Comparison of ENCODE assay signal across 1 cellular context in the genomic region with DNA sequence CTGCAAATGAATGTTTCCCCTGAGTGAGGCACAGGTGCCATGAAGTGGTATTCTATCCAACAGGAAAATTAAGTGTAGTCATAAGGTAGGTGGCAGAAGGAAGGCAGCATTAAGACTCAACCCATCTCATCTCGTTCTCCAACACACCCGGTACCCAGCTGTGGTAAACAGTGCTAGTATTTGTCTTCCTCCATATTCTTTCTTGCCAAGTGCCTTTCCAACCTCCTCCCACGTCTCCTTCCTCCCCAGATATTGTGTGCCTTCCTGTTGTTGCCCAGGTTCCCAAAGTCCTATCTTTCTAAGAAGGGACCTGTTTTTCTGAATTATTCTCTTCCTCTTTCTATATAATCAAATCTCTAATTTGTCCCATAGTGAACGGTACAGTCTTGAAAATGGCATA.
TF ChIP-seq lines count a peak whose summit lies in the region.

No MANE protein-coding gene starts in this region.

TF ChIP-seq in IMR-90, 13 proteins besides CTCF, POLR2A, EP300 and RAD21 (continued from another document):
- TF ChIP-seq, protein P1, sequence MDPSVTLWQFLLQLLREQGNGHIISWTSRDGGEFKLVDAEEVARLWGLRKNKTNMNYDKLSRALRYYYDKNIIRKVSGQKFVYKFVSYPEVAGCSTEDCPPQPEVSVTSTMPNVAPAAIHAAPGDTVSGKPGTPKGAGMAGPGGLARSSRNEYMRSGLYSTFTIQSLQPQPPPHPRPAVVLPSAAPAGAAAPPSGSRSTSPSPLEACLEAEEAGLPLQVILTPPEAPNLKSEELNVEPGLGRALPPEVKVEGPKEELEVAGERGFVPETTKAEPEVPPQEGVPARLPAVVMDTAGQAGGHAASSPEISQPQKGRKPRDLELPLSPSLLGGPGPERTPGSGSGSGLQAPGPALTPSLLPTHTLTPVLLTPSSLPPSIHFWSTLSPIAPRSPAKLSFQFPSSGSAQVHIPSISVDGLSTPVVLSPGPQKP (IDR thresholded peaks at IDR 0.05; ENCODE audit: borderline replicate concordance, low read depth, low read length), result no peak
- no peak for TF ChIP-seq CEBPB (IDR thresholded peaks at IDR 0.05; ENCODE audit: low read depth, low read length)
- TF ChIP-seq RCOR1 (IDR thresholded peaks at IDR 0.05; ENCODE audit: insufficient replicate concordance, low read length), result no peak
- no peak for TF ChIP-seq MAZ (IDR thresholded peaks at IDR 0.05; ENCODE audit: borderline replicate concordance, low read depth, low read length)
- no peak for TF ChIP-seq SMC3 (IDR thresholded peaks at IDR 0.05; ENCODE audit: low read depth, low read length)
- TF ChIP-seq, protein P2, sequence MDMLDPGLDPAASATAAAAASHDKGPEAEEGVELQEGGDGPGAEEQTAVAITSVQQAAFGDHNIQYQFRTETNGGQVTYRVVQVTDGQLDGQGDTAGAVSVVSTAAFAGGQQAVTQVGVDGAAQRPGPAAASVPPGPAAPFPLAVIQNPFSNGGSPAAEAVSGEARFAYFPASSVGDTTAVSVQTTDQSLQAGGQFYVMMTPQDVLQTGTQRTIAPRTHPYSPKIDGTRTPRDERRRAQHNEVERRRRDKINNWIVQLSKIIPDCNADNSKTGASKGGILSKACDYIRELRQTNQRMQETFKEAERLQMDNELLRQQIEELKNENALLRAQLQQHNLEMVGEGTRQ (IDR thresholded peaks at IDR 0.05; ENCODE audit: low read depth, low read length), result no peak
- TF ChIP-seq NFE2L2 (IDR thresholded peaks at IDR 0.05; ENCODE audit: low read depth, low read length), result no peak
TF ChIP-seq in IMR-90: peak in this region for 0.
